Comparison of ENCODE assay signal across 21 cellular contexts in the genomic region with DNA sequence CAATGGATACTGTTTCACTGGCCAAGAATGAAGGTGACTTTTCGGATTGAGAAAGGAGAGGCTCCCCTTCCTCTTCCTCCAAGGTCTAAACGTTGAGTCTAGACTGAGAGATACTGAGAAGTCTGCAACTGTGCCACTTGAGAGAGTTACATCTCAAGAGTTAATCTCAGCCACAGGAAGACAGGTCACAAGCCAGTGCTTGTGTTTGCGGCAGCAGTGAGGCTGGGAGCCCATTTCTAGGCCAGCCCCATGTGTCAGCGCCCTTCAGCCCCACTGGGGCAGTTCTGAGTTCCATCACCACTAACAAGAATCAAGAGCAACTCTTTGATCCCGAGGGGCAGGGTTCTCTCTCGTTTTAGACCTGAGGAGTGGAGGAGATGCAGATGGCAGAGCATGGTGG. TPM values are rescaled to one million over a fixed set of nuclear protein-coding genes. Genes with fewer than 3 reads are reported as not detected.
DNase-seq lines count a peak whose midpoint lies in the region; ATAC-seq, FAIRE-seq and TF ChIP-seq lines count a peak whose summit lies in the region.
"Had no signal": no experiment of that assay in that cellular context is flagged by ENCODE, and none has a peak within 500 bp of the region (broad histone marks: within the 10 kb centered on the region; RNA-seq: fewer than 3 reads in every experiment).

No MANE protein-coding gene starts in this region.

- FAIRE-seq in GM12878 (lab: Jason Lieb, UNC) = no peak
- FAIRE-seq: RCC 7860 had no signal

- H3K4me2 ChIP-seq in BLaER1 = peak overlapping the region; percentile 72
- H3K4me2 ChIP-seq in GM12878 (ENCODE audit: control insufficient read depth, insufficient read depth) = no peak overlapping the region

- ATAC-seq in GM18868 (IDR thresholded peaks at IDR 0.05; ENCODE audit: unreplicated experiment) (peak; percentile 50), HG03175 (IDR thresholded peaks at IDR 0.05; ENCODE audit: unreplicated experiment) (peak; percentile 36), GM12878 (peak; percentile 47)
- ATAC-seq: Right ventricle myocardium inferior, T-helper 17 cell had no signal

- no peak overlapping the region; the same call in 1 of the 2 replicates for H3K9ac ChIP-seq in BLaER1
- no peak overlapping the region for H3K9ac ChIP-seq in GM12878 (ENCODE audit: control insufficient read depth, insufficient read depth, low read length)

- no peaks in the 10 kb centered on the region for H3K27me3 ChIP-seq in BLaER1
- no peaks in the 10 kb centered on the region; a peak in 1 of 4 replicates for H3K27me3 ChIP-seq in GM12878 (replicated peaks in 1 of 2; ENCODE audit: control insufficient read depth in 2 of 2, insufficient read depth in 2 of 2, low read length in 1 of 2)
- H3K27me3 ChIP-seq in effector memory CD4-positive, alpha-beta T cell (replicated peaks; ENCODE audit: control insufficient read depth, insufficient read depth, low read length, poor library complexity, severe bottlenecking) = no peaks in the 10 kb centered on the region

- 12% methylated on average over 6 of the region's 6 CpGs for WGBS in GM12878 (ENCODE audit: insufficient coverage, insufficient replicate concordance, low lambda C conversion rate, missing lambda C conversion rate)

- no peak overlapping the region for H3K4me3 ChIP-seq in BLaER1
- H3K4me3 ChIP-seq in GM12878 = no peak overlapping the region
- no peak overlapping the region for H3K4me3 ChIP-seq in effector memory CD4-positive, alpha-beta T cell (ENCODE audit: insufficient read depth, low read depth, low read length, poor library complexity, severe bottlenecking)

- POLR2A ChIA-PET in GM12878 (lab: Charles Lee) = no interaction called here

- no peak for DNase-seq in GM12878 (ENCODE audit: low read depth, low spot score)
- no peak for DNase-seq in DMS153 treated with DMSO at 0.1 percent for 48 hours (lab: John Stamatoyannopoulos, UW; ENCODE audit: unreplicated experiment)
- DNase-seq in KBM-7 = no peak
- no peak for DNase-seq in nucleus accumbens (lab: John Stamatoyannopoulos, UW)
- DNase-seq in effector memory CD4-positive, alpha-beta T cell = no peak
- DNase-seq: CD4-positive, alpha-beta T cell; DMS153; EL; H7; NCI-H1048; NCI-H1436 treated with DMSO at 0.1 percent for 48 hours; NCI-H2029 treated with DMSO at 0.1 percent for 48 hours; NCI-H748 treated with DMSO at 0.1 percent for 48 hours; NK-92 treated with Interleukin-12 subunit alpha and Interleukin-12 subunit beta, amount 100 ng/mL, for 24 hours; T-helper 17 cell had no signal

- H3K79me2 ChIP-seq in GM12878 (ENCODE audit: control insufficient read depth, insufficient read depth, low read length) = no peaks in the 10 kb centered on the region

- CTCF ChIA-PET in GM12878 (lab: Yijun Ruan, JAX) = no interaction called here

- H3K9me3 ChIP-seq in BLaER1 = no peaks in the 10 kb centered on the region
- H3K9me3 ChIP-seq in GM12878 (replicated peaks; ENCODE audit: control insufficient read depth, insufficient read depth, low read length) = no peaks in the 10 kb centered on the region
- H3K9me3 ChIP-seq in effector memory CD4-positive, alpha-beta T cell (ENCODE audit: control insufficient read depth, low read length) = no peaks in the 10 kb centered on the region

- intact Hi-C loops in GM12878 (cut with micrococcal nuclease; ENCODE audit: unreplicated experiment) = no loop called here

- no TSS peak for BruUV-seq in GM12878 (replicated peaks; lab: Mats Ljungman, UMichigan)

- no peak for TF ChIP-seq CTCF in GM12878 (IDR thresholded peaks at IDR 0.05 in 2 of 3, conservative IDR thresholded peaks at IDR 0.05 in 1 of 3; ENCODE audit: control insufficient read depth in 2 of 3, extremely low read depth in 1 of 3, insufficient read depth in 1 of 3, low read depth in 3 of 3, low read length in 3 of 3)

- H4K20me1 ChIP-seq in BLaER1 (no peaks in the 10 kb centered on the region), GM12878 (ENCODE audit: control insufficient read depth, insufficient read depth) (no peaks in the 10 kb centered on the region)

- RAD21 ChIA-PET in GM12878 (lab: Charles Lee; ENCODE audit: unreplicated experiment) = no interaction called here

- H2AFZ ChIP-seq in GM12878 (ENCODE audit: control insufficient read depth, low read depth, low read length) = no peak overlapping the region

- TF ChIP-seq POLR2A in GM12878 (IDR thresholded peaks at IDR 0.05; ENCODE audit: low read depth, low read length) = no peak

- H3K4me1 ChIP-seq in BLaER1 = peaks cover 29% of the 10 kb centered on the region
- H3K4me1 ChIP-seq in GM12878 (ENCODE audit: control insufficient read depth, insufficient read depth, low read length) = no peaks in the 10 kb centered on the region
- no peaks in the 10 kb centered on the region for H3K4me1 ChIP-seq in effector memory CD4-positive, alpha-beta T cell (ENCODE audit: control insufficient read depth, insufficient read depth, low read length, poor library complexity, severe bottlenecking)

- in situ Hi-C loops in GM12878 (cut with MboI) (no loop called here), KBM-7 (cut with MboI; ENCODE audit: low pct_unique_long_range_greater_than_20kb, low sequenced_read_pairs) (no loop called here)

- SMC1A ChIA-PET in GM12878 (lab: Charles Lee; ENCODE audit: uncharacterized antibody, unreplicated experiment) = interaction anchor here (1.2 to 1.6 kb wide), 2 partner anchors 11 to 14 kb away, joined by 3 to 4 read pairs; no protein-coding TSS in a partner anchor

- no peak for TF ChIP-seq EP300 in GM12878 (IDR thresholded peaks at IDR 0.05; ENCODE audit: borderline replicate concordance in 1 of 2, control insufficient read depth in 1 of 2, low read depth in 2 of 2, low read length in 2 of 2)

- H3K27ac ChIP-seq in BLaER1 (peak overlapping the region; percentile 16; the same call in 1 of the 2 replicates), GM12878 (ENCODE audit: control insufficient read depth, insufficient read depth) (no peak overlapping the region)
- no peak overlapping the region for H3K27ac ChIP-seq in effector memory CD4-positive, alpha-beta T cell (ENCODE audit: insufficient read depth, low read length, poor library complexity, severe bottlenecking)
- H3K27ac ChIP-seq: 22Rv1 had no signal

- TF ChIP-seq RAD21 in GM12878 (IDR thresholded peaks at IDR 0.05; ENCODE audit: insufficient read depth, low read depth, low read length) = no peak

- H3K36me3 ChIP-seq in BLaER1 = no peaks in the 10 kb centered on the region
- no peaks in the 10 kb centered on the region for H3K36me3 ChIP-seq in GM12878 (ENCODE audit: control insufficient read depth in 2 of 2, insufficient read depth in 2 of 2, low read length in 1 of 2)
- H3K36me3 ChIP-seq in effector memory CD4-positive, alpha-beta T cell (ENCODE audit: control insufficient read depth, insufficient read depth, low read length) = no peaks in the 10 kb centered on the region

TF ChIP-seq in GM12878, 131 proteins besides CTCF, POLR2A, EP300 and RAD21:
- TF ChIP-seq RFX5 (IDR thresholded peaks at IDR 0.05; ENCODE audit: low read depth, low read length) = no peak
- no peak for TF ChIP-seq SP1 (IDR thresholded peaks at IDR 0.05; ENCODE audit: low read depth, low read length)
- no peak for TF ChIP-seq ETV6 (conservative IDR thresholded peaks at IDR 0.05 in 1 of 2, IDR thresholded peaks at IDR 0.05 in 1 of 2; ENCODE audit: borderline replicate concordance in 1 of 2, low read depth in 1 of 2)
- no peak for TF ChIP-seq SMC3 (IDR thresholded peaks at IDR 0.05; ENCODE audit: borderline replicate concordance, low read length)
- TF ChIP-seq HDAC2 (IDR thresholded peaks at IDR 0.05) = no peak
- no peak for TF ChIP-seq YBX1 (IDR thresholded peaks at IDR 0.05)
- no peak for TF ChIP-seq BMI1 (IDR thresholded peaks at IDR 0.05; ENCODE audit: borderline replicate concordance)
- TF ChIP-seq ZNF217 (IDR thresholded peaks at IDR 0.05) = no peak

RNA-seq across cellular contexts. Expression of gene SEC24D, which starts 7.3 kb away (rescaled TPM):
- 89.5 and 93.5 TPM in 2 replicates for total RNA-seq in GM12878 (2013; cell fraction: nucleolus; rRNA removed)
- total RNA-seq in GM12878 (2014; rRNA removed) (23.2 and 26.9 TPM in 2 replicates), GM12878 (2014; rRNA removed; fragmentation: Illumina TruSeq; extraction: Trizol) (28.0 and 30.7 TPM in 2 replicates), GM12878 (2021) (45.9 and 46.0 TPM in 2 replicates)
- 39.7 TPM for polyA plus RNA-seq in GM12878 (2011; ENCODE audit: low read depth)
- polyA plus RNA-seq in GM12878 (2011; rRNA removed) (20.7 and 21.9 TPM in 2 replicates), GM12878 (2014; fragmentation: Illumina TruSeq; extraction: Trizol) (39.0 and 46.8 TPM in 2 replicates), GM12878 (2014; fragmentation: Nextera tagmentation; extraction: Ambion mirVana) (10 to 100 TPM; 12.8 to 16.0 TPM), GM12878 (2014; rRNA removed) (20.1 and 21.2 TPM in 2 replicates), GM12878 (2016; fragmentation: Nextera tagmentation; extraction: Ambion mirVana) (10 to 100 TPM; 54.5 to 61.9 TPM)
- 17.5 and 27.2 TPM in 2 replicates for polyA plus RNA-seq in GM12878 (2011; cell fraction: cytosol; rRNA removed)
- 38.1 and 38.2 TPM in 2 replicates for polyA plus RNA-seq in GM12878 (2011; cell fraction: nucleus; rRNA removed)
- polyA plus RNA-seq in GM12878 (2012) = 37.7 and 48.3 TPM in 2 replicates
- 33.4 and 38.3 TPM in 2 replicates for polyA minus RNA-seq in GM12878 (2011; rRNA and poly(A)+ RNA removed)
- 12.6 and 14.7 TPM in 2 replicates for polyA minus RNA-seq in GM12878 (2011; cell fraction: cytosol; rRNA and poly(A)+ RNA removed)
- polyA minus RNA-seq in GM12878 (2011; cell fraction: nucleus; rRNA and poly(A)+ RNA removed) = 41.8 and 60.0 TPM in 2 replicates

RNA-seq across cellular contexts. Expression of gene SYNPO2, which starts 45.4 kb away (rescaled TPM):
- 0.32 and 0.52 TPM in 2 replicates for total RNA-seq in GM12878 (2013; cell fraction: nucleolus; rRNA removed)
- total RNA-seq in GM12878 (2014; rRNA removed) = 0.34 and 0.60 TPM in 2 replicates
- total RNA-seq in GM12878 (2014; rRNA removed; fragmentation: Illumina TruSeq; extraction: Trizol) = 0.27 and 0.37 TPM in 2 replicates
- 0.31 and 0.40 TPM in 2 replicates for total RNA-seq in GM12878 (2021)
- polyA plus RNA-seq in GM12878 (2011; ENCODE audit: low read depth) = not detected
- 0.14 and 0.30 TPM in 2 replicates for polyA plus RNA-seq in GM12878 (2011; rRNA removed)
- 0.06 and 0.07 TPM in 2 replicates for polyA plus RNA-seq in GM12878 (2011; cell fraction: cytosol; rRNA removed)
- 0.07 and 0.10 TPM in 2 replicates for polyA plus RNA-seq in GM12878 (2011; cell fraction: nucleus; rRNA removed)
- polyA plus RNA-seq in GM12878 (2012) = 0.10 and 0.11 TPM in 2 replicates
- 0.34 and 0.38 TPM in 2 replicates for polyA plus RNA-seq in GM12878 (2014; fragmentation: Illumina TruSeq; extraction: Trizol)
- polyA plus RNA-seq in GM12878 (2014; fragmentation: Nextera tagmentation; extraction: Ambion mirVana) = under 1 TPM; 0.04 to 0.11 TPM
- polyA plus RNA-seq in GM12878 (2014; rRNA removed) = 0.29 and 0.41 TPM in 2 replicates
- polyA plus RNA-seq in GM12878 (2016; fragmentation: Nextera tagmentation; extraction: Ambion mirVana) = under 1 TPM; 0.11 to 0.32 TPM
- polyA minus RNA-seq in GM12878 (2011; rRNA and poly(A)+ RNA removed) = 0.15 and 0.22 TPM in 2 replicates
- not detected in 2 replicates for polyA minus RNA-seq in GM12878 (2011; cell fraction: cytosol; rRNA and poly(A)+ RNA removed)
- polyA minus RNA-seq in GM12878 (2011; cell fraction: nucleus; rRNA and poly(A)+ RNA removed) = 0.12 and 0.29 TPM in 2 replicates
